27 cellular contexts compared by ENCODE assay signal in the genomic region with DNA sequence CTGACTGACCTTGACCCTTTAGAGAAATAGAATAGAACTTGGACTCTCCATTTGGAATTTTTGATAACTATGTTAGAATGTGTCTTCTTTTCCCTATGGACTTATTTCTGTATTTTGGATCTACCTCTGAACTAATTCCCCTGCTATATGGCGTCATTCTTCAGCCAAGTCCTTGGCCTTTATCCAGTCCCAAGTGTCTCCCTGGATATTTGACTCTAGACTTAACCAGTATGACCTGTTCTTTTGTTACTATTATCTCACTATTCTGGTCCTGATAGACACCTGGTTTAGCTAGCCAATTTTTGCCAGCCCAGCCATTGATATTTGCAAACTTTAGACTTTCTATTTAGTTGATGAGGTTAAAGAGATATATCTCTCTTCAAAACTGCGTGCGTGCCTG.
"Had no signal": no experiment of that assay in that cellular context is flagged by ENCODE, and none has a peak within 500 bp of the region (broad histone marks: within the 10 kb centered on the region; RNA-seq: fewer than 3 reads in every experiment).

No MANE protein-coding gene starts in this region.

- H3K27ac Mint-ChIP-seq: activated CD4-positive, alpha-beta memory T cell treated with anti-CD3 and anti-CD28 coated beads, Interleukin-2, amount 10 ng/mL, durations not matched to agents 7 days and 5 days; activated CD4-positive, alpha-beta T cell treated with anti-CD3 and anti-CD28 coated beads for 36 hours; activated naive CD4-positive, alpha-beta T cell treated with anti-CD3 and anti-CD28 coated beads for 36 hours; activated naive CD8-positive, alpha-beta T cell; activated T-helper 17 cell treated with anti-CD3 and anti-CD28 coated beads, Interleukin-2, amount 50 U/mL, for 72 hours; T-cell had no signal

- H3K27ac ChIP-seq: SK-N-MC, WERI-Rb-1 had no signal

- H3K36me3 Mint-ChIP-seq: activated naive CD8-positive, alpha-beta T cell; brain; T-cell had no signal

- ATAC-seq: activated CD4-positive, alpha-beta T cell treated with anti-CD3 and anti-CD28 coated beads for 36 hours; activated T-helper 17 cell treated with anti-CD3 and anti-CD28 coated beads, Interleukin-2, amount 50 U/mL, for 72 hours; PC-3; T-cell had no signal

- H3K4me1 Mint-ChIP-seq: activated CD4-positive, alpha-beta memory T cell treated with anti-CD3 and anti-CD28 coated beads, Interleukin-2, amount 10 ng/mL, durations not matched to agents 7 days and 5 days; activated CD4-positive, alpha-beta T cell treated with anti-CD3 and anti-CD28 coated beads for 36 hours; activated T-helper 17 cell treated with anti-CD3 and anti-CD28 coated beads, Interleukin-2, amount 50 U/mL, for 72 hours; T-cell had no signal

- H3K27me3 Mint-ChIP-seq: activated CD4-positive, alpha-beta memory T cell treated with anti-CD3 and anti-CD28 coated beads, Interleukin-2, amount 10 ng/mL, durations not matched to agents 7 days and 5 days; brain had no signal

- H3K4me3 ChIP-seq: SK-N-MC had no signal

- DNase-seq: activated CD4-positive, alpha-beta memory T cell treated with anti-CD3 and anti-CD28 coated beads, Interleukin-2, amount 10 ng/mL, durations not matched to agents 7 days and 5 days; activated CD4-positive, alpha-beta T cell treated with anti-CD3 and anti-CD28 coated beads for 36 hours; activated CD4-positive, alpha-beta T cell treated with anti-CD3 and anti-CD28 coated beads, Interleukin-2, amount 50 U/mL, for 1 hour; activated gamma-delta T cell; activated naive CD4-positive, alpha-beta T cell treated with anti-CD3 and anti-CD28 coated beads for 36 hours; activated T-cell treated with anti-CD3 and anti-CD28 coated beads for 4 hours; activated T-cell treated with anti-CD3 and anti-CD28 coated beads, Interleukin-2, amount 50 U/mL, for 48 hours; amygdala; Kasumi-1; KBM-7; NCI-H1092; NCI-H1417; NCI-H1694; NCI-H2029; NCI-H2107; NCI-H345; NCI-H510A; NCI-H69; PC-3; T-cell; T-helper 2 cell; T1000; WERI-Rb-1 had no signal

- H3K36me3 ChIP-seq: WERI-Rb-1 had no signal

- H3K9me3 Mint-ChIP-seq: activated CD4-positive, alpha-beta memory T cell treated with anti-CD3 and anti-CD28 coated beads, Interleukin-2, amount 10 ng/mL, durations not matched to agents 7 days and 5 days; activated naive CD4-positive, alpha-beta T cell treated with anti-CD3 and anti-CD28 coated beads for 36 hours; activated T-helper 17 cell treated with anti-CD3 and anti-CD28 coated beads, Interleukin-2, amount 50 U/mL, for 72 hours; brain had no signal

- H3K4me3 Mint-ChIP-seq: activated CD4-positive, alpha-beta memory T cell treated with anti-CD3 and anti-CD28 coated beads, Interleukin-2, amount 10 ng/mL, durations not matched to agents 7 days and 5 days; activated CD4-positive, alpha-beta T cell treated with anti-CD3 and anti-CD28 coated beads for 36 hours; activated naive CD4-positive, alpha-beta T cell treated with anti-CD3 and anti-CD28 coated beads for 36 hours; activated naive CD8-positive, alpha-beta T cell; activated T-helper 17 cell treated with anti-CD3 and anti-CD28 coated beads, Interleukin-2, amount 50 U/mL, for 72 hours; brain; T-cell had no signal
